2 cellular contexts compared by ENCODE assay signal in genomic region chr18:73693091-73693490, GRCh38.
TF ChIP-seq lines count a peak whose summit lies in the region.

No MANE protein-coding gene starts in this region.

TF ChIP-seq in GM23338, 12 proteins besides CTCF, POLR2A, EP300 and RAD21:
- TF ChIP-seq JUNB (IDR thresholded peaks at IDR 0.05; ENCODE audit: unreplicated experiment) (no peak), ZNF114 (CRISPR knock-in tag; IDR thresholded peaks at IDR 0.05) (no peak), NANOG (IDR thresholded peaks at IDR 0.05; ENCODE audit: borderline replicate concordance) (no peak), ZNF331 (CRISPR knock-in tag; IDR thresholded peaks at IDR 0.05; ENCODE audit: low read depth) (no peak), POLR2AphosphoS5 (IDR thresholded peaks at IDR 0.05; ENCODE audit: low read depth) (no peak), ETS1 (IDR thresholded peaks at IDR 0.05) (no peak)
- TF ChIP-seq, protein P1, sequence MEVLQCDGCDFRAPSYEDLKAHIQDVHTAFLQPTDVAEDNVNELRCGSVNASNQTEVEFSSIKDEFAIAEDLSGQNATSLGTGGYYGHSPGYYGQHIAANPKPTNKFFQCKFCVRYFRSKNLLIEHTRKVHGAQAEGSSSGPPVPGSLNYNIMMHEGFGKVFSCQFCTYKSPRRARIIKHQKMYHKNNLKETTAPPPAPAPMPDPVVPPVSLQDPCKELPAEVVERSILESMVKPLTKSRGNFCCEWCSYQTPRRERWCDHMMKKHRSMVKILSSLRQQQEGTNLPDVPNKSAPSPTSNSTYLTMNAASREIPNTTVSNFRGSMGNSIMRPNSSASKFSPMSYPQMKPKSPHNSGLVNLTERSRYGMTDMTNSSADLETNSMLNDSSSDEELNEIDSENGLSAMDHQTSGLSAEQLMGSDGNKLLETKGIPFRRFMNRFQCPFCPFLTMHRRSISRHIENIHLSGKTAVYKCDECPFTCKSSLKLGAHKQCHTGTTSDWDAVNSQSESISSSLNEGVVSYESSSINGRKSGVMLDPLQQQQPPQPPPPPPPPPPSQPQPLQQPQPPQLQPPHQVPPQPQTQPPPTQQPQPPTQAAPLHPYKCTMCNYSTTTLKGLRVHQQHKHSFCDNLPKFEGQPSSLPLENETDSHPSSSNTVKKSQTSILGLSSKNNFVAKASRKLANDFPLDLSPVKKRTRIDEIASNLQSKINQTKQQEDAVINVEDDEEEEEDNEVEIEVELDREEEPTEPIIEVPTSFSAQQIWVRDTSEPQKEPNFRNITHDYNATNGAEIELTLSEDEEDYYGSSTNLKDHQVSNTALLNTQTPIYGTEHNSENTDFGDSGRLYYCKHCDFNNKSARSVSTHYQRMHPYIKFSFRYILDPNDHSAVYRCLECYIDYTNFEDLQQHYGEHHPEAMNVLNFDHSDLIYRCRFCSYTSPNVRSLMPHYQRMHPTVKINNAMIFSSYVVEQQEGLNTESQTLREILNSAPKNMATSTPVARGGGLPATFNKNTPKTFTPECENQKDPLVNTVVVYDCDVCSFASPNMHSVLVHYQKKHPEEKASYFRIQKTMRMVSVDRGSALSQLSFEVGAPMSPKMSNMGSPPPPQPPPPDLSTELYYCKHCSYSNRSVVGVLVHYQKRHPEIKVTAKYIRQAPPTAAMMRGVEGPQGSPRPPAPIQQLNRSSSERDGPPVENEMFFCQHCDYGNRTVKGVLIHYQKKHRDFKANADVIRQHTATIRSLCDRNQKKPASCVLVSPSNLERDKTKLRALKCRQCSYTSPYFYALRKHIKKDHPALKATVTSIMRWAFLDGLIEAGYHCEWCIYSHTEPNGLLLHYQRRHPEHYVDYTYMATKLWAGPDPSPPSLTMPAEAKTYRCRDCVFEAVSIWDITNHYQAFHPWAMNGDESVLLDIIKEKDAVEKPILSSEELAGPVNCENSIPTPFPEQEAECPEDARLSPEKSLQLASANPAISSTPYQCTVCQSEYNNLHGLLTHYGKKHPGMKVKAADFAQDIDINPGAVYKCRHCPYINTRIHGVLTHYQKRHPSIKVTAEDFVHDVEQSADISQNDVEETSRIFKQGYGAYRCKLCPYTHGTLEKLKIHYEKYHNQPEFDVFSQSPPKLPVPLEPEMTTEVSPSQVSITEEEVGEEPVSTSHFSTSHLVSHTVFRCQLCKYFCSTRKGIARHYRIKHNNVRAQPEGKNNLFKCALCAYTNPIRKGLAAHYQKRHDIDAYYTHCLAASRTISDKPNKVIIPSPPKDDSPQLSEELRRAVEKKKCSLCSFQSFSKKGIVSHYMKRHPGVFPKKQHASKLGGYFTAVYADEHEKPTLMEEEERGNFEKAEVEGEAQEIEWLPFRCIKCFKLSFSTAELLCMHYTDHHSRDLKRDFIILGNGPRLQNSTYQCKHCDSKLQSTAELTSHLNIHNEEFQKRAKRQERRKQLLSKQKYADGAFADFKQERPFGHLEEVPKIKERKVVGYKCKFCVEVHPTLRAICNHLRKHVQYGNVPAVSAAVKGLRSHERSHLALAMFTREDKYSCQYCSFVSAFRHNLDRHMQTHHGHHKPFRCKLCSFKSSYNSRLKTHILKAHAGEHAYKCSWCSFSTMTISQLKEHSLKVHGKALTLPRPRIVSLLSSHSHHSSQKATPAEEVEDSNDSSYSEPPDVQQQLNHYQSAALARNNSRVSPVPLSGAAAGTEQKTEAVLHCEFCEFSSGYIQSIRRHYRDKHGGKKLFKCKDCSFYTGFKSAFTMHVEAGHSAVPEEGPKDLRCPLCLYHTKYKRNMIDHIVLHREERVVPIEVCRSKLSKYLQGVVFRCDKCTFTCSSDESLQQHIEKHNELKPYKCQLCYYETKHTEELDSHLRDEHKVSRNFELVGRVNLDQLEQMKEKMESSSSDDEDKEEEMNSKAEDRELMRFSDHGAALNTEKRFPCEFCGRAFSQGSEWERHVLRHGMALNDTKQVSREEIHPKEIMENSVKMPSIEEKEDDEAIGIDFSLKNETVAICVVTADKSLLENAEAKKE (CRISPR knock-in tag; IDR thresholded peaks at IDR 0.05) = no peak

TF ChIP-seq in IMR-90, 13 proteins besides CTCF, POLR2A, EP300 and RAD21:
- TF ChIP-seq RFX5 (IDR thresholded peaks at IDR 0.05; ENCODE audit: low read depth, low read length) = no peak
- TF ChIP-seq MAFK (IDR thresholded peaks at IDR 0.05; ENCODE audit: low read depth, low read length) = no peak
- TF ChIP-seq NFE2L2 (IDR thresholded peaks at IDR 0.05; ENCODE audit: low read depth, low read length) = no peak
- TF ChIP-seq, protein P2, sequence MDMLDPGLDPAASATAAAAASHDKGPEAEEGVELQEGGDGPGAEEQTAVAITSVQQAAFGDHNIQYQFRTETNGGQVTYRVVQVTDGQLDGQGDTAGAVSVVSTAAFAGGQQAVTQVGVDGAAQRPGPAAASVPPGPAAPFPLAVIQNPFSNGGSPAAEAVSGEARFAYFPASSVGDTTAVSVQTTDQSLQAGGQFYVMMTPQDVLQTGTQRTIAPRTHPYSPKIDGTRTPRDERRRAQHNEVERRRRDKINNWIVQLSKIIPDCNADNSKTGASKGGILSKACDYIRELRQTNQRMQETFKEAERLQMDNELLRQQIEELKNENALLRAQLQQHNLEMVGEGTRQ (IDR thresholded peaks at IDR 0.05; ENCODE audit: low read depth, low read length) = no peak
- no peak for TF ChIP-seq CHD1 (IDR thresholded peaks at IDR 0.05; ENCODE audit: low read depth, low read length)
- no peak for TF ChIP-seq BHLHE40 (IDR thresholded peaks at IDR 0.05; ENCODE audit: low read depth, low read length)
- no peak for TF ChIP-seq FOS (IDR thresholded peaks at IDR 0.05; ENCODE audit: low read depth, low read length)
- TF ChIP-seq MAZ (IDR thresholded peaks at IDR 0.05; ENCODE audit: borderline replicate concordance, low read depth, low read length) = no peak
- TF ChIP-seq RCOR1 (IDR thresholded peaks at IDR 0.05; ENCODE audit: insufficient replicate concordance, low read length) = no peak
- TF ChIP-seq CEBPB (IDR thresholded peaks at IDR 0.05; ENCODE audit: low read depth, low read length) = no peak
TF ChIP-seq in IMR-90: peak in this region for 0.
